10 cellular contexts compared by ENCODE assay signal in the genomic region with DNA sequence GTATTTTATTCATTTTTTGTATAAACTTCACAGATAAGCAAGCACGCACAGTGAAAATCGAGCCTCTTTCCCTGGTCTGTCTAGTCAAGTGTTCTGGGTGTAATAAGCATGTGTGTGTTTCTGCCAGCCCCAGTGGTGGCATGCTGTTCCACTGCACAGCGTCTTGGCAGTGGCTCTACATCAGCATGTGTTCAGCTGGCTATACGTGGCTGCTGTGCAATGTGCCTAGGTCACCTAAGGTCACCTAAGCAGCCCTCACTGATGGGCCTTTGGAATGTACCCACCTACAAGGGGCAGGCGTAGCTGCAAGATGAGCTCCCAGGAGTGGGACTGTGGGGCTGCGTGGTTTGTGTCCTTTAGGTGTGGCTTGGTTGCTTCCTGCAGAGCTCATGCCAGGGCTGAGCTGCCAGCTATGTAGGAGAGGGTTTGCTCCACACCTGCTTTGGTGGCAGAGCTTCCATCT. TPM values are rescaled to one million over a fixed set of nuclear protein-coding genes. Genes with fewer than 3 reads are reported as not detected.
A peak's percentile ranks its signal among the peaks of the same experiment; 100 is the strongest.
DNase-seq lines count a peak whose midpoint lies in the region; ATAC-seq and TF ChIP-seq lines count a peak whose summit lies in the region.
"Had no signal": no experiment of that assay in that cellular context is flagged by ENCODE, and none has a peak within 500 bp of the region (broad histone marks: within the 10 kb centered on the region; RNA-seq: fewer than 3 reads in every experiment).

No MANE protein-coding gene starts in this region.

- H3K27ac ChIP-seq in 22Rv1 = peak overlapping the region; percentile 94
- no peak overlapping the region for H3K27ac ChIP-seq in H9 (ENCODE audit: insufficient read length, low read depth, low read length)
- H3K27ac ChIP-seq: GM23248 had no signal

- H2BK12ac ChIP-seq in H9 (ENCODE audit: insufficient read length, low read depth, low read length) = no peak overlapping the region

- no peak overlapping the region for H3K4ac ChIP-seq in H9 (ENCODE audit: low read depth, low read length)

- no peak overlapping the region for H2AK5ac ChIP-seq in H9 (ENCODE audit: insufficient read length, low read length)

- H2BK15ac ChIP-seq in H9 (ENCODE audit: low read depth, low read length) = no peak overlapping the region

- H3K9me3 ChIP-seq in H9 (ENCODE audit: control insufficient read depth, low read depth, low read length) = no peaks in the 10 kb centered on the region

- peaks cover 21% of the 10 kb centered on the region for H3K36me3 Mint-ChIP-seq in brain
- peaks cover 0 to 3% of the 10 kb centered on the region in 2 donors for H3K36me3 Mint-ChIP-seq in naive B cell
- H3K36me3 Mint-ChIP-seq in H9 (ENCODE audit: insufficient read depth in 1 of 3, low read depth in 3 of 3) = peaks cover 8 to 14% (median 14%) of the 10 kb centered on the region in 3 experiments

- peaks cover 5% of the 10 kb centered on the region for H3K27me3 Mint-ChIP-seq in brain
- H3K27me3 Mint-ChIP-seq in naive B cell = no peaks in the 10 kb centered on the region
- no peaks in the 10 kb centered on the region for H3K27me3 Mint-ChIP-seq in H9 (ENCODE audit: low read depth)

- H3K14ac ChIP-seq in H9 (ENCODE audit: insufficient read depth, low read length) = no peak overlapping the region

- no peak overlapping the region for H3K56ac ChIP-seq in H9 (ENCODE audit: insufficient read length, low read depth, low read length)

- H3K23ac ChIP-seq in H9 (ENCODE audit: insufficient read length, low read depth, low read length) = no peak overlapping the region

- peaks cover 9% of the 10 kb centered on the region; the same call in 1 of the 2 replicates for H3K79me2 ChIP-seq in H9 (ENCODE audit: insufficient read depth, low read length)

- ATAC-seq in naive B cell (ENCODE audit: low read depth in 2 of 2) = no peak
- ATAC-seq in activated CD4-positive, CD25-positive, alpha-beta regulatory T cell treated with anti-CD3 and anti-CD28 coated beads, Interleukin-2, amount 50 U/mL, for 24 hours = no peak

- no peak overlapping the region for H3K18ac ChIP-seq in H9 (ENCODE audit: insufficient read length, low read depth, low read length)

- H3K4me3 Mint-ChIP-seq in brain (peak overlapping the region in 4 of 5 experiments; percentile 45 to 89 (median 70)), naive B cell (peak overlapping the region; percentile 57 to 85 (median 80)), H9 (no peak overlapping the region)

- no peak overlapping the region for H3K4me2 ChIP-seq in H9 (ENCODE audit: insufficient read depth, insufficient read length, low read length)

- no peak overlapping the region for H4K91ac ChIP-seq in H9 (ENCODE audit: insufficient read length, low read depth, low read length)

- no peak overlapping the region for H2AFZ ChIP-seq in H9 (ENCODE audit: low read length)
- H2AFZ ChIP-seq: GM23248 had no signal

- no peak overlapping the region for H3K9ac ChIP-seq in H9 (ENCODE audit: extremely low read depth, insufficient read length, low read length)
- H3K9ac ChIP-seq: GM23248 had no signal

- peaks cover 6% of the 10 kb centered on the region for H3K23me2 ChIP-seq in H9 (ENCODE audit: insufficient read length, low read depth, low read length, poor library complexity, severe bottlenecking)

- H3T11ph ChIP-seq in H9 (ENCODE audit: low read length) = no peak overlapping the region

- no peak overlapping the region for H2BK20ac ChIP-seq in H9 (ENCODE audit: low read depth, low read length, poor library complexity, severe bottlenecking)

- no peak overlapping the region for H2BK120ac ChIP-seq in H9 (ENCODE audit: low read depth, low read length, poor library complexity, severe bottlenecking)

- H3K4me1 ChIP-seq in H9 (ENCODE audit: insufficient read depth, low read length) = peaks cover 2% of the 10 kb centered on the region; the same call in 1 of the 2 replicates

- WGBS in H9 (ENCODE audit: extremely low coverage, insufficient read length, low lambda C conversion rate) = no CpG with 5 or more reads among the region's 6 CpGs

- DNase-seq in Jurkat, Clone E6-1 (ENCODE audit: low read depth, low spot score) = peak; percentile 71
- DNase-seq in naive B cell (no peak), NCI-H774 (lab: John Stamatoyannopoulos, UW) (no peak), OCI-M1 (lab: John Stamatoyannopoulos, UW) (no peak), H9 (no peak)
- DNase-seq: GM23248 had no signal

- H3K79me1 ChIP-seq in H9 (ENCODE audit: insufficient read depth, low read depth, low read length, poor library complexity, severe bottlenecking) = peaks cover 3% of the 10 kb centered on the region

- H2BK5ac ChIP-seq in H9 (ENCODE audit: insufficient read length, low read length) = no peak overlapping the region

- H4K8ac ChIP-seq in H9 (replicated peaks; ENCODE audit: insufficient read length, low read depth, low read length) = no peak overlapping the region

- H3K4me1 Mint-ChIP-seq in brain (peaks cover 94% of the 10 kb centered on the region), naive B cell (peaks cover 60 to 95% (median 90%) of the 10 kb centered on the region in 3 donors), H9 (peaks cover 29 to 32% of the 10 kb centered on the region in 2 experiments)

- H3K27ac Mint-ChIP-seq in brain (peak overlapping the region in 4 of 5 experiments; percentile 23 to 95 (median 82)), naive B cell (peak overlapping the region in 5 of 6 donors; percentile 32 to 88 (median 41)), H9 (no peak overlapping the region)

- no peaks in the 10 kb centered on the region for H3K27me3 ChIP-seq in H9 (ENCODE audit: insufficient read depth, low read length)

- peaks cover 6% of the 10 kb centered on the region for H4K20me1 ChIP-seq in H9 (ENCODE audit: control insufficient read depth, insufficient read depth, insufficient read length)

- no peak overlapping the region for H4K5ac ChIP-seq in H9 (ENCODE audit: insufficient read length, low read depth, low read length)

- no peak for TF ChIP-seq CTCF in 22Rv1 (IDR thresholded peaks at IDR 0.05)
- no peak for TF ChIP-seq CTCF in brain (conservative IDR thresholded peaks at IDR 0.05)
- no peak for TF ChIP-seq CTCF in H9 (conservative IDR thresholded peaks at IDR 0.05)

- no peak overlapping the region for H3K4me3 ChIP-seq in Jurkat, Clone E6-1 (ENCODE audit: low read length)
- H3K4me3 ChIP-seq: GM23248 had no signal

- H3K9me3 Mint-ChIP-seq in brain (no peaks in the 10 kb centered on the region), naive B cell (no peaks in the 10 kb centered on the region), H9 (no peaks in the 10 kb centered on the region; a peak in 1 of 5 replicates)
- H3K9me3 Mint-ChIP-seq: CD14-positive monocyte had no signal

RNA-seq across cellular contexts. Expression of a gene that starts 4.9 kb away (rescaled TPM):
- polyA plus RNA-seq in Jurkat, Clone E6-1 (2012; ENCODE audit: insufficient read depth, insufficient read length) = 23.4 TPM
- polyA plus RNA-seq in brain (ENCODE audit: insufficient read depth, low read depth, low replicate concordance) = 1.3 TPM
- polyA plus RNA-seq in naive B cell (ENCODE audit: low read depth in 6 of 6) = 10 to 100 TPM in 5 of 6 donors, 1 to 10 TPM in 1; 7.4 to 32.0 (median 23.8) TPM
- total RNA-seq in H9 (2021) = 34.6 and 34.8 TPM in 2 replicates

Comparison
In these comparisons a context has a peak if more than half of its experiments do, and no peak if none do; other contexts are left out.
1. H3K27ac Mint-ChIP-seq: peak in brain (4 of 5) and naive B cell (5 of 6); none in H9 (0 of 3).
2. H3K4me3 Mint-ChIP-seq: peak in brain (4 of 5) and naive B cell (8 of 8); none in H9 (0 of 2).